1 cellular context compared by ENCODE assay signal in the genomic region with DNA sequence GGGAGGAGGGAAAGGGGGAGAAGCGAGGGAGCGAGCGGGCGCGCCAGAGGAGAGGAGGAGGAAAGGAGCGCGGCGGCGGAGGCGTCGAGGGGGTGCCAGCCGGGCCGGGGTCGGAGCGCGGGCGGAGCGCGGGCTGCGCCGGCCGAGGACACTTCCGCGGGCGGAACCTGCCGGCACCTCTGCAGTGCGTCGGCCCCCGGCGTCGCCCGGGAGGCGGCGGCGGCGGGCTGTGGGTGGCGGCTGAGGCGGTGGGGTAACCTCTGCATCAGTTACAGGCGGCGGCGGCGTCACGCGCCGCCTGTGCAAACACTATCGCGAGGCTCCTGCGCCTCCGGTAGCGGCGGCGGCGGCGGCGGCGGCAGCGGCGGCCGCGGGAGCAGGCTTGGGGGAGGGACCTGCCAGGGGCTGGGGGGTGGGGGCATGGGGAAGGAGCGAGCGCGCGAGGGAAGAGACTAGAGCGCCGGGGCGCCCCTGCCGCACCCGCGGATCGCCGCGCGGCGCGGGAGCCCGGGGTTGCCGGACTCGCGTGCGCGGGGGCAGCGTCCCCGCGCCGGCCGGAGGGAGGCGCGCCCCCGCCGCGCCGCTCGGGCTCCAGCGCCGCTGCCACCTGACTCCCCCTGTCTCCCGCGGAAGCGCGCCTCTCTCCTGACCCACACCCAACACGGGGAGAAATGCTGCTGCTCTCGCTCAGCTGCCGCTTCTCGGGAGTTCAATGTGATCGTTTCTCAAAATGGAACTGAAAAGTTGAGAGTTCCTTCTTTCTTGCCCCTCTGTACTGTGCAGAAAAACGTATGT.
TF ChIP-seq lines count a peak whose summit lies in the region.

A gene (minus strand): TSS at position 264 of the 795 bp plus-strand sequence. CDS start 465 bp downstream, outside the sequence.

TF ChIP-seq in HepG2, 621 proteins besides CTCF, POLR2A, EP300 and RAD21 (continued from another document and continues in another):
- TF ChIP-seq, protein P1, sequence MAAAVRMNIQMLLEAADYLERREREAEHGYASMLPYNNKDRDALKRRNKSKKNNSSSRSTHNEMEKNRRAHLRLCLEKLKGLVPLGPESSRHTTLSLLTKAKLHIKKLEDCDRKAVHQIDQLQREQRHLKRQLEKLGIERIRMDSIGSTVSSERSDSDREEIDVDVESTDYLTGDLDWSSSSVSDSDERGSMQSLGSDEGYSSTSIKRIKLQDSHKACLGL (CRISPR knock-in tag; IDR thresholded peaks at IDR 0.05) = peak; percentile 43; the same call in 1 of the 2 replicates
- TF ChIP-seq PAX8 (CRISPR knock-in tag; IDR thresholded peaks at IDR 0.05; ENCODE audit: borderline replicate concordance) = peak; percentile 29; the same call in 1 of the 2 replicates
- TF ChIP-seq ZKSCAN8 (CRISPR knock-in tag; IDR thresholded peaks at IDR 0.05; ENCODE audit: borderline replicate concordance) = no peak
- TF ChIP-seq HNRNPK (IDR thresholded peaks at IDR 0.05; ENCODE audit: low read depth, low read length, poor library complexity, severe bottlenecking) = peak; percentile 96
- TF ChIP-seq ZNF629 (CRISPR knock-in tag; conservative IDR thresholded peaks at IDR 0.05) = peak; percentile 69
- no peak for TF ChIP-seq NCOA1 (CRISPR knock-in tag; IDR thresholded peaks at IDR 0.05)
- TF ChIP-seq PHF8 (CRISPR knock-in tag; IDR thresholded peaks at IDR 0.05) = peak; percentile 59
- TF ChIP-seq IKZF4 (CRISPR knock-in tag; IDR thresholded peaks at IDR 0.05; ENCODE audit: borderline replicate concordance, low read depth, not compliant biosample characterization) = peak; percentile 68
- peak; percentile 78; the same call in 1 of the 2 replicates for TF ChIP-seq KDM5B (CRISPR knock-in tag; IDR thresholded peaks at IDR 0.05; ENCODE audit: borderline replicate concordance)
- TF ChIP-seq ZBTB3 (CRISPR knock-in tag; IDR thresholded peaks at IDR 0.05; ENCODE audit: borderline replicate concordance, low read depth) = no peak
- TF ChIP-seq TSC22D2 (CRISPR knock-in tag; IDR thresholded peaks at IDR 0.05; ENCODE audit: borderline replicate concordance) = no peak
- TF ChIP-seq SIX4 (CRISPR knock-in tag; IDR thresholded peaks at IDR 0.05) = no peak
- no peak for TF ChIP-seq ZNF883 (CRISPR knock-in tag; IDR thresholded peaks at IDR 0.05; ENCODE audit: not compliant biosample characterization)
- TF ChIP-seq, protein P2, sequence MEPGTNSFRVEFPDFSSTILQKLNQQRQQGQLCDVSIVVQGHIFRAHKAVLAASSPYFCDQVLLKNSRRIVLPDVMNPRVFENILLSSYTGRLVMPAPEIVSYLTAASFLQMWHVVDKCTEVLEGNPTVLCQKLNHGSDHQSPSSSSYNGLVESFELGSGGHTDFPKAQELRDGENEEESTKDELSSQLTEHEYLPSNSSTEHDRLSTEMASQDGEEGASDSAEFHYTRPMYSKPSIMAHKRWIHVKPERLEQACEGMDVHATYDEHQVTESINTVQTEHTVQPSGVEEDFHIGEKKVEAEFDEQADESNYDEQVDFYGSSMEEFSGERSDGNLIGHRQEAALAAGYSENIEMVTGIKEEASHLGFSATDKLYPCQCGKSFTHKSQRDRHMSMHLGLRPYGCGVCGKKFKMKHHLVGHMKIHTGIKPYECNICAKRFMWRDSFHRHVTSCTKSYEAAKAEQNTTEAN (CRISPR knock-in tag; conservative IDR thresholded peaks at IDR 0.05) = no peak
- TF ChIP-seq PHF5A (CRISPR knock-in tag; IDR thresholded peaks at IDR 0.05; ENCODE audit: low read depth, unreplicated experiment) = no peak
- TF ChIP-seq ZNF367 (CRISPR knock-in tag; IDR thresholded peaks at IDR 0.05; ENCODE audit: borderline replicate concordance) = no peak
- TF ChIP-seq XRCC5 (optimal IDR thresholded peaks at IDR 0.05; ENCODE audit: low read length) = peak; percentile 45
- peak; percentile 60; the same call in 1 of the 2 replicates for TF ChIP-seq ZNF777 (CRISPR knock-in tag; IDR thresholded peaks at IDR 0.05)
- no peak for TF ChIP-seq ZNF781 (CRISPR knock-in tag; IDR thresholded peaks at IDR 0.05; ENCODE audit: borderline replicate concordance, not compliant biosample characterization)
- TF ChIP-seq KDM5A (IDR thresholded peaks at IDR 0.05; ENCODE audit: borderline replicate concordance, low read length) = peak; percentile 16; the same call in 1 of the 2 replicates
- TF ChIP-seq POLR2G (IDR thresholded peaks at IDR 0.05; ENCODE audit: low read depth, low read length) = peak; percentile 70
- TF ChIP-seq, protein P3, sequence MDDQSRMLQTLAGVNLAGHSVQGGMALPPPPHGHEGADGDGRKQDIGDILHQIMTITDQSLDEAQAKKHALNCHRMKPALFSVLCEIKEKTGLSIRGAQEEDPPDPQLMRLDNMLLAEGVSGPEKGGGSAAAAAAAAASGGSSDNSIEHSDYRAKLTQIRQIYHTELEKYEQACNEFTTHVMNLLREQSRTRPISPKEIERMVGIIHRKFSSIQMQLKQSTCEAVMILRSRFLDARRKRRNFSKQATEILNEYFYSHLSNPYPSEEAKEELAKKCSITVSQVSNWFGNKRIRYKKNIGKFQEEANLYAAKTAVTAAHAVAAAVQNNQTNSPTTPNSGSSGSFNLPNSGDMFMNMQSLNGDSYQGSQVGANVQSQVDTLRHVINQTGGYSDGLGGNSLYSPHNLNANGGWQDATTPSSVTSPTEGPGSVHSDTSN (CRISPR knock-in tag; IDR thresholded peaks at IDR 0.05; ENCODE audit: borderline replicate concordance) = no peak
- TF ChIP-seq, protein P4, sequence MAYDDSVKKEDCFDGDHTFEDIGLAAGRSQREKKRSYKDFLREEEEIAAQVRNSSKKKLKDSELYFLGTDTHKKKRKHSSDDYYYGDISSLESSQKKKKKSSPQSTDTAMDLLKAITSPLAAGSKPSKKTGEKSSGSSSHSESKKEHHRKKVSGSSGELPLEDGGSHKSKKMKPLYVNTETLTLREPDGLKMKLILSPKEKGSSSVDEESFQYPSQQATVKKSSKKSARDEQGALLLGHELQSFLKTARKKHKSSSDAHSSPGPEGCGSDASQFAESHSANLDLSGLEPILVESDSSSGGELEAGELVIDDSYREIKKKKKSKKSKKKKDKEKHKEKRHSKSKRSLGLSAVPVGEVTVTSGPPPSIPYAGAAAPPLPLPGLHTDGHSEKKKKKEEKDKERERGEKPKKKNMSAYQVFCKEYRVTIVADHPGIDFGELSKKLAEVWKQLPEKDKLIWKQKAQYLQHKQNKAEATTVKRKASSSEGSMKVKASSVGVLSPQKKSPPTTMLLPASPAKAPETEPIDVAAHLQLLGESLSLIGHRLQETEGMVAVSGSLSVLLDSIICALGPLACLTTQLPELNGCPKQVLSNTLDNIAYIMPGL (CRISPR knock-in tag; IDR thresholded peaks at IDR 0.05; ENCODE audit: borderline replicate concordance in 1 of 2, low read depth in 1 of 2) = peak in 1 of 2 experiments; percentile 53; a peak in 3 of 4 replicates
- 0 out of 2 replicates have a peak, but pooled peaks have one; percentile 3 for TF ChIP-seq NFKB2 (CRISPR knock-in tag; IDR thresholded peaks at IDR 0.05; ENCODE audit: borderline replicate concordance)
- no peak for TF ChIP-seq JUND (CRISPR knock-in tag; IDR thresholded peaks at IDR 0.05)
- TF ChIP-seq AGO1 (IDR thresholded peaks at IDR 0.05; ENCODE audit: low read depth, low read length, poor library complexity, severe bottlenecking) = peak; percentile 17
- no peak for TF ChIP-seq SP2 (CRISPR knock-in tag; IDR thresholded peaks at IDR 0.05)
- no peak for TF ChIP-seq ZNF720 (CRISPR knock-in tag; IDR thresholded peaks at IDR 0.05)
- peak; percentile 92 for TF ChIP-seq ZSCAN25 (CRISPR knock-in tag; IDR thresholded peaks at IDR 0.05)
- TF ChIP-seq, protein P5, sequence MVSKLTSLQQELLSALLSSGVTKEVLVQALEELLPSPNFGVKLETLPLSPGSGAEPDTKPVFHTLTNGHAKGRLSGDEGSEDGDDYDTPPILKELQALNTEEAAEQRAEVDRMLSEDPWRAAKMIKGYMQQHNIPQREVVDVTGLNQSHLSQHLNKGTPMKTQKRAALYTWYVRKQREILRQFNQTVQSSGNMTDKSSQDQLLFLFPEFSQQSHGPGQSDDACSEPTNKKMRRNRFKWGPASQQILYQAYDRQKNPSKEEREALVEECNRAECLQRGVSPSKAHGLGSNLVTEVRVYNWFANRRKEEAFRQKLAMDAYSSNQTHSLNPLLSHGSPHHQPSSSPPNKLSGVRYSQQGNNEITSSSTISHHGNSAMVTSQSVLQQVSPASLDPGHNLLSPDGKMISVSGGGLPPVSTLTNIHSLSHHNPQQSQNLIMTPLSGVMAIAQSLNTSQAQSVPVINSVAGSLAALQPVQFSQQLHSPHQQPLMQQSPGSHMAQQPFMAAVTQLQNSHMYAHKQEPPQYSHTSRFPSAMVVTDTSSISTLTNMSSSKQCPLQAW (CRISPR knock-in tag; IDR thresholded peaks at IDR 0.05) = 0 out of 2 replicates have a peak, but pooled peaks have one; percentile 33
- TF ChIP-seq FOXA3 (CRISPR knock-in tag; IDR thresholded peaks at IDR 0.05) = peak; percentile 27; the same call in 1 of the 2 replicates
- TF ChIP-seq, protein P6, sequence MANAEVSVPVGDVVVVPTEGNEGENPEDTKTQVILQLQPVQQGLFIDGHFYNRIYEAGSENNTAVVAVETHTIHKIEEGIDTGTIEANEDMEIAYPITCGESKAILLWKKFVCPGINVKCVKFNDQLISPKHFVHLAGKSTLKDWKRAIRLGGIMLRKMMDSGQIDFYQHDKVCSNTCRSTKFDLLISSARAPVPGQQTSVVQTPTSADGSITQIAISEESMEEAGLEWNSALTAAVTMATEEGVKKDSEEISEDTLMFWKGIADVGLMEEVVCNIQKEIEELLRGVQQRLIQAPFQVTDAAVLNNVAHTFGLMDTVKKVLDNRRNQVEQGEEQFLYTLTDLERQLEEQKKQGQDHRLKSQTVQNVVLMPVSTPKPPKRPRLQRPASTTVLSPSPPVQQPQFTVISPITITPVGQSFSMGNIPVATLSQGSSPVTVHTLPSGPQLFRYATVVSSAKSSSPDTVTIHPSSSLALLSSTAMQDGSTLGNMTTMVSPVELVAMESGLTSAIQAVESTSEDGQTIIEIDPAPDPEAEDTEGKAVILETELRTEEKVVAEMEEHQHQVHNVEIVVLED (CRISPR knock-in tag; IDR thresholded peaks at IDR 0.05; ENCODE audit: borderline replicate concordance) = peak; percentile 46
- TF ChIP-seq MAZ (IDR thresholded peaks at IDR 0.05; ENCODE audit: borderline replicate concordance, low read depth, low read length) = no peak; the same call in 1 of the 2 replicates
- TF ChIP-seq MAZ (CRISPR knock-in tag; IDR thresholded peaks at IDR 0.05; ENCODE audit: low read depth) = peak; percentile 85; the same call in 1 of the 2 replicates
- TF ChIP-seq SOX13 (IDR thresholded peaks at IDR 0.05) = no peak; the same call in 1 of the 2 replicates
- TF ChIP-seq SOX13 (CRISPR knock-in tag; conservative IDR thresholded peaks at IDR 0.05 in 1 of 2, IDR thresholded peaks at IDR 0.05 in 1 of 2) = peak in 1 of 2 experiments; percentile 38; a peak in 1 of 4 replicates
- TF ChIP-seq, protein P7, sequence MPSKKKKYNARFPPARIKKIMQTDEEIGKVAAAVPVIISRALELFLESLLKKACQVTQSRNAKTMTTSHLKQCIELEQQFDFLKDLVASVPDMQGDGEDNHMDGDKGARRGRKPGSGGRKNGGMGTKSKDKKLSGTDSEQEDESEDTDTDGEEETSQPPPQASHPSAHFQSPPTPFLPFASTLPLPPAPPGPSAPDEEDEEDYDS (CRISPR knock-in tag; IDR thresholded peaks at IDR 0.05) = 0 out of 2 replicates have a peak, but pooled peaks have one; percentile 18
- TF ChIP-seq, protein P8, sequence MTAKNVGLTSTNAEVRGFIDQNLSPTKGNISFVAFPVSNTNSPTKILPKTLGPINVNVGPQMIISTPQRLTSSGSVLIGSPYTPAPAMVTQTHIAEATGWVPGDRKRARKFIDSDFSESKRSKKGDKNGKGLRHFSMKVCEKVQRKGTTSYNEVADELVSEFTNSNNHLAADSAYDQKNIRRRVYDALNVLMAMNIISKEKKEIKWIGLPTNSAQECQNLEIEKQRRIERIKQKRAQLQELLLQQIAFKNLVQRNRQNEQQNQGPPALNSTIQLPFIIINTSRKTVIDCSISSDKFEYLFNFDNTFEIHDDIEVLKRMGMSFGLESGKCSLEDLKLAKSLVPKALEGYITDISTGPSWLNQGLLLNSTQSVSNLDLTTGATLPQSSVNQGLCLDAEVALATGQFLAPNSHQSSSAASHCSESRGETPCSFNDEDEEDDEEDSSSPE (CRISPR knock-in tag; IDR thresholded peaks at IDR 0.05) = 0 out of 2 replicates have a peak, but pooled peaks have one; percentile 26
- peak; percentile 14; the same call in 1 of the 2 replicates for TF ChIP-seq ZNF672 (CRISPR knock-in tag; IDR thresholded peaks at IDR 0.05)
- peak; percentile 8; the same call in 1 of the 2 replicates for TF ChIP-seq HNF4G (IDR thresholded peaks at IDR 0.05; ENCODE audit: borderline replicate concordance, low read depth, low read length)
- TF ChIP-seq HNF4G (CRISPR knock-in tag; IDR thresholded peaks at IDR 0.05; ENCODE audit: borderline replicate concordance, low read depth) = no peak; the same call in 1 of the 2 replicates
- TF ChIP-seq, protein P9, sequence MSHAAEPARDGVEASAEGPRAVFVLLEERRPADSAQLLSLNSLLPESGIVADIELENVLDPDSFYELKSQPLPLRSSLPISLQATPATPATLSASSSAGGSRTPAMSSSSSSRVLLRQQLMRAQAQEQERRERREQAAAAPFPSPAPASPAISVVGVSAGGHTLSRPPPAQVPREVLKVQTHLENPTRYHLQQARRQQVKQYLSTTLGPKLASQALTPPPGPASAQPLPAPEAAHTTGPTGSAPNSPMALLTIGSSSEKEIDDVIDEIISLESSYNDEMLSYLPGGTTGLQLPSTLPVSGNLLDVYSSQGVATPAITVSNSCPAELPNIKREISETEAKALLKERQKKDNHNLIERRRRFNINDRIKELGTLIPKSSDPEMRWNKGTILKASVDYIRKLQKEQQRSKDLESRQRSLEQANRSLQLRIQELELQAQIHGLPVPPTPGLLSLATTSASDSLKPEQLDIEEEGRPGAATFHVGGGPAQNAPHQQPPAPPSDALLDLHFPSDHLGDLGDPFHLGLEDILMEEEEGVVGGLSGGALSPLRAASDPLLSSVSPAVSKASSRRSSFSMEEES (CRISPR knock-in tag; IDR thresholded peaks at IDR 0.05) = 0 out of 2 replicates have a peak, but pooled peaks have one; percentile 15
- no peak for TF ChIP-seq NONO (IDR thresholded peaks at IDR 0.05)
- TF ChIP-seq NONO (CRISPR knock-in tag; conservative IDR thresholded peaks at IDR 0.05) = peak; percentile 21; the same call in 1 of the 2 replicates
- TF ChIP-seq, protein P10, sequence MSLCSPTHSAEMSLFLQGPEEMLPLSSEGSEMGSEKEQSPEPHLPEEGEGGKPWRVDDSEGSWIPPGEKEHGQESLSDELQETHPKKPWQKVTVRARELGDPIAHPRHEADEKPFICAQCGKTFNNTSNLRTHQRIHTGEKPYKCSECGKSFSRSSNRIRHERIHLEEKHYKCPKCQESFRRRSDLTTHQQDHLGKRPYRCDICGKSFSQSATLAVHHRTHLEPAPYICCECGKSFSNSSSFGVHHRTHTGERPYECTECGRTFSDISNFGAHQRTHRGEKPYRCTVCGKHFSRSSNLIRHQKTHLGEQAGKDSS (CRISPR knock-in tag; IDR thresholded peaks at IDR 0.05; ENCODE audit: borderline replicate concordance, low read depth) = no peak; the same call in 1 of the 2 replicates
